In the genomic region with DNA sequence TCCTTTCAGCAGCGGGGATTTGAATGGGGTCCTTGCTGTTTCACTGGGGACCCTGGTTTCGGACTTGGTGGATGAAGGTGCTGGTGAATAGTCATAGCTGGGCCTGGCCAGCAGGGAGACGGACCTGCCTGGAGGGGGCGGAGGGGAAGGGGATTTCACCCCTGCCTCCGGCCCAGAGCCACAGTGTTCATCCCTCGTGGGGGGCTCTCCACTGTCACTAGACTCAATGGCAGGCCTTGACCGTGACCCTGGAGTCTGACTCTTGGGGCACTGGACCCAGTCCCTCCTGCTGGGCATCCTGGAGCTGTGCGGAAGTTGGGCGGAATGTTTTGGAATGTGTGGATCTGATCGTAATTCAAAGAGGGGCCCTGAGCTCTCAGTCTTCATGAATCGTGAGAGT, we compare ENCODE assay signal across 26 cellular contexts.
DNase-seq lines count a peak whose midpoint lies in the region; ATAC-seq, FAIRE-seq and TF ChIP-seq lines count a peak whose summit lies in the region.
"Had no signal": no experiment of that assay in that cellular context is flagged by ENCODE, and none has a peak within 500 bp of the region (broad histone marks: within the 10 kb centered on the region; RNA-seq: fewer than 3 reads in every experiment).

No MANE protein-coding gene starts in this region.

- no peak overlapping the region for H3K4me2 ChIP-seq in OCI-LY7 (ENCODE audit: low read length)
- H3K4me2 ChIP-seq: BLaER1 had no signal

- no peaks in the 10 kb centered on the region for H3K9me2 ChIP-seq in OCI-LY7 (ENCODE audit: insufficient read depth, low read length)

- CTCF ChIA-PET in OCI-LY7 (lab: Charles Lee; ENCODE audit: unreplicated experiment): no interaction called here

- no peak for ATAC-seq in HG02610 (IDR thresholded peaks at IDR 0.05; ENCODE audit: unreplicated experiment)
- ATAC-seq: GM12878 had no signal

- no peak for FAIRE-seq in kidney (lab: Jason Lieb, UNC)
- FAIRE-seq: A204.1, GM12878, GM12892, GM18507 had no signal

- peak overlapping the region; percentile 64 for H3K27ac Mint-ChIP-seq in nephron progenitor cell
- H3K27ac Mint-ChIP-seq in activated T-cell treated with anti-CD3 and anti-CD28 coated beads, Interleukin-2, amount 50 U/mL, for 24 hours: no peak overlapping the region
- H3K27ac Mint-ChIP-seq: CD4-positive, alpha-beta memory T cell; CD4-positive, CD25-positive, alpha-beta regulatory T cell; CD8-positive, alpha-beta memory T cell had no signal

- no peaks in the 10 kb centered on the region for H3K36me3 Mint-ChIP-seq in nephron progenitor cell (ENCODE audit: low read depth)
- no peaks in the 10 kb centered on the region for H3K36me3 Mint-ChIP-seq in activated T-cell treated with anti-CD3 and anti-CD28 coated beads, Interleukin-2, amount 50 U/mL, for 24 hours (ENCODE audit: low read depth)
- H3K36me3 Mint-ChIP-seq: CD14-positive monocyte; CD4-positive, alpha-beta memory T cell; CD4-positive, CD25-positive, alpha-beta regulatory T cell; CD8-positive, alpha-beta memory T cell had no signal

- DNase-seq in kidney (peak; percentile 64), nephron progenitor cell (no peak), OCI-LY7 (ENCODE audit: low spot score) (no peak)
- DNase-seq in activated T-cell treated with anti-CD3 and anti-CD28 coated beads, Interleukin-2, amount 50 U/mL, for 24 hours: no peak
- DNase-seq: 8988T; ACHN; BE2C; C1 segment of cervical spinal cord; CD4-positive, alpha-beta memory T cell; CD4-positive, CD25-positive, alpha-beta regulatory T cell; CD8-positive, alpha-beta memory T cell; COR-L47; DMS 273 treated with DMSO at 0.1 percent for 48 hours; DMS153; DMS53; DMS79; DND-41; EL; GDM1 had no signal

- H4K20me1 ChIP-seq in OCI-LY7 (ENCODE audit: insufficient read depth, low read length): no peaks in the 10 kb centered on the region
- H4K20me1 ChIP-seq: BLaER1 had no signal

- H3K27me3 Mint-ChIP-seq in nephron progenitor cell (ENCODE audit: low read depth, poor library complexity): peaks cover 4% of the 10 kb centered on the region
- H3K27me3 Mint-ChIP-seq in activated T-cell treated with anti-CD3 and anti-CD28 coated beads, Interleukin-2, amount 50 U/mL, for 24 hours: no peaks in the 10 kb centered on the region
- H3K27me3 Mint-ChIP-seq: CD4-positive, alpha-beta memory T cell; CD4-positive, CD25-positive, alpha-beta regulatory T cell had no signal

- BruUV-seq in OCI-LY7 (replicated peaks; lab: Mats Ljungman, UMichigan): no TSS peak

- TF ChIP-seq CTCF in kidney (IDR thresholded peaks at IDR 0.05; ENCODE audit: borderline replicate concordance, extremely low read depth, insufficient read depth) (no peak), nephron progenitor cell (IDR thresholded peaks at IDR 0.05) (no peak), OCI-LY7 (conservative IDR thresholded peaks at IDR 0.05; ENCODE audit: low read length) (no peak)

- H3K9ac ChIP-seq in kidney (ENCODE audit: low read length in 2 of 2): no peak overlapping the region
- H3K9ac ChIP-seq: BLaER1 had no signal

- H3K4me3 ChIP-seq in kidney (ENCODE audit: low read length in 2 of 2) (no peak overlapping the region), OCI-LY7 (ENCODE audit: low read depth, low read length, poor library complexity, severe bottlenecking) (no peak overlapping the region)
- H3K4me3 ChIP-seq: BLaER1, GM12878 had no signal

- intact Hi-C loops in kidney (cut with DNase I): no loop called here
- intact Hi-C loops in OCI-LY7 (cut with micrococcal nuclease; ENCODE audit: unreplicated experiment): no loop called here

- H2AFZ ChIP-seq in OCI-LY7 (ENCODE audit: low read length): no peak overlapping the region

- no peaks in the 10 kb centered on the region for H3K79me2 ChIP-seq in OCI-LY7 (ENCODE audit: insufficient read depth, low read depth, low read length)

- H3K36me3 ChIP-seq in kidney (ENCODE audit: control insufficient read depth in 1 of 2, insufficient read depth in 2 of 2, low read length in 2 of 2) (peaks cover 0 to 2% of the 10 kb centered on the region in 2 donors), OCI-LY7 (ENCODE audit: insufficient read depth, low read length) (no peaks in the 10 kb centered on the region)
- H3K36me3 ChIP-seq: BE2C, BLaER1 had no signal

- H3K4me3 Mint-ChIP-seq in nephron progenitor cell: no peak overlapping the region
- H3K4me3 Mint-ChIP-seq in activated T-cell treated with anti-CD3 and anti-CD28 coated beads, Interleukin-2, amount 50 U/mL, for 24 hours: no peak overlapping the region
- H3K4me3 Mint-ChIP-seq: CD4-positive, alpha-beta memory T cell; CD8-positive, alpha-beta memory T cell had no signal

- POLR2A ChIA-PET in OCI-LY7 (lab: Charles Lee): no interaction called here

- no peaks in the 10 kb centered on the region for H3K4me1 ChIP-seq in kidney (ENCODE audit: control insufficient read depth in 1 of 2, insufficient read depth in 1 of 2, low read depth in 1 of 2, low read length in 2 of 2)
- no peaks in the 10 kb centered on the region for H3K4me1 ChIP-seq in OCI-LY7 (ENCODE audit: insufficient read depth, low read length, poor library complexity, severe bottlenecking)
- H3K4me1 ChIP-seq: BE2C, BLaER1 had no signal

- H3K9me3 ChIP-seq in kidney (ENCODE audit: control insufficient read depth in 1 of 2, low read length in 2 of 2): no peaks in the 10 kb centered on the region
- H3K9me3 ChIP-seq in OCI-LY7 (ENCODE audit: low read length): no peaks in the 10 kb centered on the region
- H3K9me3 ChIP-seq: BE2C, BLaER1 had no signal

- H3K27ac ChIP-seq in kidney (ENCODE audit: low read depth in 2 of 2, low read length in 2 of 2) (no peak overlapping the region), OCI-LY7 (ENCODE audit: low read depth, low read length, poor library complexity, severe bottlenecking) (no peak overlapping the region)
- H3K27ac ChIP-seq: BLaER1 had no signal

- H3K9me3 Mint-ChIP-seq in nephron progenitor cell: no peaks in the 10 kb centered on the region
- H3K9me3 Mint-ChIP-seq in activated T-cell treated with anti-CD3 and anti-CD28 coated beads, Interleukin-2, amount 50 U/mL, for 24 hours: peaks cover 1% of the 10 kb centered on the region

- H3K4me1 Mint-ChIP-seq in nephron progenitor cell: peaks cover 20% of the 10 kb centered on the region
- no peaks in the 10 kb centered on the region for H3K4me1 Mint-ChIP-seq in activated T-cell treated with anti-CD3 and anti-CD28 coated beads, Interleukin-2, amount 50 U/mL, for 24 hours (ENCODE audit: low read depth)
- H3K4me1 Mint-ChIP-seq: CD14-positive monocyte; CD4-positive, alpha-beta memory T cell; CD4-positive, CD25-positive, alpha-beta regulatory T cell; CD8-positive, alpha-beta memory T cell had no signal
